In the genomic region with DNA sequence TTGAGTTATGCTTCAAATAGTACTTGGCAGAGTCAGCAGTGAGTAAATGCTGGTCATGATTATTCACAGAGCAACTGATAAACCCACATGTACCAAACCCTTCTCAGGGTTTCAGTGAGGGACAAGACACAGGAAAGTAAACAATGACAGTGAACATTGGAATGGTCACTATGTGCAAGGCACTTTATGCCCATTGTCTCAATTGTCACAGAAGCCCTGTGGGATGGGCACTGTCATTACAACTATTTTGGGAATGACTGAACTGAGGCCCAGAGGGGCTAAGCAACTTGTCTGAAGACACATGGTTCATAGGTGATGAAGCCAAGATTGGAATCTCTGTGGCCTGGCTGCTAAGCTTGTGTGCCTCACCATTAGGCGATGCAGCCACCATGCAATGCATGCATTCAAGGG, we compare ENCODE assay signal across 18 cellular contexts.
DNase-seq lines count a peak whose midpoint lies in the region; TF ChIP-seq lines count a peak whose summit lies in the region.
"Had no signal": no experiment of that assay in that cellular context is flagged by ENCODE, and none has a peak within 500 bp of the region (broad histone marks: within the 10 kb centered on the region; RNA-seq: fewer than 3 reads in every experiment).

No MANE protein-coding gene starts in this region.

- no peaks in the 10 kb centered on the region for H3K36me3 ChIP-seq in MG63
- H3K36me3 ChIP-seq in brain microvascular endothelial cell (replicated peaks), result no peaks in the 10 kb centered on the region
- H3K36me3 ChIP-seq in trophoblast cell (ENCODE audit: control insufficient read depth in 1 of 2, insufficient read depth in 2 of 2, low read length in 2 of 2), result no peaks in the 10 kb centered on the region
- H3K36me3 ChIP-seq: suprapubic skin had no signal

- in situ Hi-C loops in brain microvascular endothelial cell (cut with HindIII; ENCODE audit: low pct_ligation_motif_present, low sequenced_read_pairs), result no loop called here

- H3K27ac ChIP-seq in brain microvascular endothelial cell, result no peak overlapping the region
- no peak overlapping the region for H3K27ac ChIP-seq in trophoblast cell (ENCODE audit: low read depth, low read length)
- H3K27ac ChIP-seq: suprapubic skin had no signal

- no peak overlapping the region for H4K12ac ChIP-seq in trophoblast cell (ENCODE audit: low read depth, low read length)

- H3K4me1 ChIP-seq in trophoblast cell (ENCODE audit: control insufficient read depth in 1 of 2, insufficient read depth in 2 of 2, low read length in 2 of 2), result peaks cover 4% of the 10 kb centered on the region in 2 experiments
- H3K4me1 ChIP-seq: suprapubic skin had no signal

- H3K27me3 ChIP-seq in MG63 (no peaks in the 10 kb centered on the region), brain microvascular endothelial cell (replicated peaks) (no peaks in the 10 kb centered on the region), trophoblast cell (ENCODE audit: insufficient read depth, low read length) (no peaks in the 10 kb centered on the region)

- H3K18ac ChIP-seq in trophoblast cell (ENCODE audit: low read length), result no peak overlapping the region

- no peak overlapping the region for H2AFZ ChIP-seq in trophoblast cell (ENCODE audit: insufficient read depth, low read length, poor library complexity)

- H3K14ac ChIP-seq in trophoblast cell (ENCODE audit: low read length), result no peak overlapping the region

- H3K4me3 ChIP-seq in MG63 (no peak overlapping the region), brain microvascular endothelial cell (ENCODE audit: low read depth, low read length) (no peak overlapping the region), trophoblast cell (ENCODE audit: low read depth, low read length) (no peak overlapping the region)
- H3K4me3 ChIP-seq: suprapubic skin had no signal

- H2BK5ac ChIP-seq in trophoblast cell (ENCODE audit: low read depth, low read length, poor library complexity), result no peak overlapping the region

- no peaks in the 10 kb centered on the region for H3K79me1 ChIP-seq in trophoblast cell (ENCODE audit: low read length)

- H2BK12ac ChIP-seq in trophoblast cell (ENCODE audit: low read length), result no peak overlapping the region

- no peak overlapping the region for H4K8ac ChIP-seq in trophoblast cell (ENCODE audit: low read depth, low read length)

- no peaks in the 10 kb centered on the region for H3K79me2 ChIP-seq in trophoblast cell (ENCODE audit: control insufficient read depth, insufficient read depth, low read length, poor library complexity)

- no peak overlapping the region for H3K4me2 ChIP-seq in trophoblast cell (ENCODE audit: low read length)

- H3K4ac ChIP-seq in trophoblast cell (ENCODE audit: low read depth, low read length), result no peak overlapping the region

- peak; percentile 85 for DNase-seq in EL
- DNase-seq in MG63, result peak; percentile 39
- peak; percentile 53 for DNase-seq in brain microvascular endothelial cell
- peak; percentile 96 to 99 for DNase-seq in trophoblast cell
- DNase-seq in NCI-H187 (lab: John Stamatoyannopoulos, UW), result no peak
- no peak for DNase-seq in activated CD4-positive, alpha-beta T cell treated with anti-CD3 and anti-CD28 coated beads, Interleukin-2, amount 50 U/mL, for 48 hours
- no peak for DNase-seq in SIG-M5 treated with dmso at 0.1 percent for 504 hours (lab: John Stamatoyannopoulos, UW; ENCODE audit: unreplicated experiment)
- no peak for DNase-seq in nucleus accumbens (lab: John Stamatoyannopoulos, UW)
- DNase-seq: activated B cell treated with CpG ODN at 0.5 μM for 24 hours; activated effector memory CD4-positive, alpha-beta T cell treated with anti-CD3 and anti-CD28 coated beads, Interleukin-2, amount 50 U/mL, for 16 hours; amygdala; CD8-positive, alpha-beta T cell; mesenchymal stem cell; NCI-H1694; NCI-H510A; OCI-M1; stimulated activated CD4-positive, alpha-beta T cell treated with anti-CD3 and anti-CD28 coated beads, Interleukin-1b, Interleukin-23, amount 100 ng/mL, for 48 hours had no signal

- no CpG with 5 or more reads among the region's 1 CpG for WGBS in trophoblast cell (ENCODE audit: extremely low coverage, insufficient coverage, insufficient read length)

- H3K9me3 ChIP-seq in MG63 (no peaks in the 10 kb centered on the region), trophoblast cell (ENCODE audit: insufficient read depth, low read depth, low read length) (peaks cover 7% of the 10 kb centered on the region)
- H3K9me3 ChIP-seq: suprapubic skin had no signal

- H4K91ac ChIP-seq in trophoblast cell (ENCODE audit: low read depth, low read length), result no peak overlapping the region

- H2AK5ac ChIP-seq in trophoblast cell (ENCODE audit: low read length), result no peak overlapping the region

- TF ChIP-seq CTCF in brain microvascular endothelial cell (IDR thresholded peaks at IDR 0.05; ENCODE audit: low read depth, low read length, missing control alignments), result no peak

- no peak overlapping the region for H3K23ac ChIP-seq in trophoblast cell (ENCODE audit: low read length)

- H3K9ac ChIP-seq in trophoblast cell (ENCODE audit: low read length), result no peak overlapping the region

- no peak overlapping the region for H2BK120ac ChIP-seq in trophoblast cell (ENCODE audit: insufficient read depth, low read length, poor library complexity)

Comparison
In these comparisons a context has a peak if more than half of its experiments do, and no peak if none do; other contexts are left out.
1. DNase-seq: peak in EL (single experiment), MG63 (single experiment), brain microvascular endothelial cell (single experiment) and trophoblast cell (2 of 2); none in NCI-H187 (0 of 2), activated CD4-positive, alpha-beta T cell treated with anti-CD3 and anti-CD28 coated beads, Interleukin-2, amount 50 U/mL, for 48 hours (0 of 2), SIG-M5 treated with dmso at 0.1 percent for 504 hours (single experiment) and nucleus accumbens (0 of 56).